ENCODE assay signal across 1 cellular context in genomic region chr6:25992413-25993037, GRCh38.
TF ChIP-seq lines count a peak whose summit lies in the region.

No MANE protein-coding gene starts in this region.

TF ChIP-seq in HepG2, 621 proteins besides CTCF, POLR2A, EP300 and RAD21 (continued from another document and continues in another):
- TF ChIP-seq ZNF446 (CRISPR knock-in tag; IDR thresholded peaks at IDR 0.05): no peak; the same call in 1 of the 2 replicates
- TF ChIP-seq ZBTB7A (CRISPR knock-in tag; IDR thresholded peaks at IDR 0.05): peak; percentile 94
- no peak; the same call in 1 of the 2 replicates for TF ChIP-seq NR2F2 (IDR thresholded peaks at IDR 0.05; ENCODE audit: borderline replicate concordance, low read depth)
- no peak for TF ChIP-seq ZNF562 (CRISPR knock-in tag; IDR thresholded peaks at IDR 0.05; ENCODE audit: borderline replicate concordance)
- peak; percentile 88; the same call in 1 of the 2 replicates for TF ChIP-seq ZNF598 (CRISPR knock-in tag; IDR thresholded peaks at IDR 0.05; ENCODE audit: borderline replicate concordance)
- peak; percentile 38; the same call in 1 of the 2 replicates for TF ChIP-seq RARA (CRISPR knock-in tag; IDR thresholded peaks at IDR 0.05)
- peak; percentile 61; the same call in 1 of the 2 replicates for TF ChIP-seq MIER3 (CRISPR knock-in tag; IDR thresholded peaks at IDR 0.05; ENCODE audit: borderline replicate concordance)
- peak; percentile 92 for TF ChIP-seq IKZF4 (CRISPR knock-in tag; IDR thresholded peaks at IDR 0.05; ENCODE audit: borderline replicate concordance, low read depth, not compliant biosample characterization)
- peak; percentile 56 for TF ChIP-seq SIX4 (CRISPR knock-in tag; IDR thresholded peaks at IDR 0.05)
- no peak for TF ChIP-seq NR3C1 (CRISPR knock-in tag; IDR thresholded peaks at IDR 0.05)
- peak; percentile 65 for TF ChIP-seq ETV5 (CRISPR knock-in tag; IDR thresholded peaks at IDR 0.05; ENCODE audit: borderline replicate concordance)
- TF ChIP-seq HOMEZ (CRISPR knock-in tag; IDR thresholded peaks at IDR 0.05; ENCODE audit: low read depth): peak; percentile 32; the same call in 1 of the 2 replicates
- no peak; the same call in 1 of the 2 replicates for TF ChIP-seq PRDM4 (CRISPR knock-in tag; IDR thresholded peaks at IDR 0.05; ENCODE audit: borderline replicate concordance)
- TF ChIP-seq ARNTL (CRISPR knock-in tag; IDR thresholded peaks at IDR 0.05): peak; percentile 82
- TF ChIP-seq ZNF780A (CRISPR knock-in tag; IDR thresholded peaks at IDR 0.05): 0 out of 2 replicates have a peak, but pooled peaks have one; percentile 8
- peak; percentile 42 for TF ChIP-seq ZBTB43 (CRISPR knock-in tag; conservative IDR thresholded peaks at IDR 0.05)
- TF ChIP-seq DNMT1 (CRISPR knock-in tag; IDR thresholded peaks at IDR 0.05): peak; percentile 69; the same call in 1 of the 2 replicates
- TF ChIP-seq NR2F6 (IDR thresholded peaks at IDR 0.05): no peak; the same call in 1 of the 2 replicates
- TF ChIP-seq NR2F6 (CRISPR knock-in tag; IDR thresholded peaks at IDR 0.05): peak; percentile 36; the same call in 1 of the 2 replicates
- TF ChIP-seq TFDP2 (CRISPR knock-in tag; IDR thresholded peaks at IDR 0.05): peak; percentile 88
- 0 out of 2 replicates have a peak, but pooled peaks have one; percentile 40 for TF ChIP-seq PCBP1 (IDR thresholded peaks at IDR 0.05; ENCODE audit: borderline replicate concordance, low read depth, low read length)
- TF ChIP-seq KAT8 (CRISPR knock-in tag; IDR thresholded peaks at IDR 0.05): peak; percentile 85
- 0 out of 2 replicates have a peak, but pooled peaks have one; percentile 44 for TF ChIP-seq SRF (IDR thresholded peaks at IDR 0.05; ENCODE audit: low read depth, low read length)
- no peak; the same call in 1 of the 2 replicates for TF ChIP-seq FLYWCH1 (CRISPR knock-in tag; IDR thresholded peaks at IDR 0.05)
- TF ChIP-seq RBM22 (optimal IDR thresholded peaks at IDR 0.05; ENCODE audit: low read length): no peak
- TF ChIP-seq ZFP1 (CRISPR knock-in tag; IDR thresholded peaks at IDR 0.05): peak; percentile 19; the same call in 1 of the 2 replicates
- TF ChIP-seq HHEX (CRISPR knock-in tag; IDR thresholded peaks at IDR 0.05): peak; percentile 24; the same call in 1 of the 2 replicates
- no peak for TF ChIP-seq SIN3B (IDR thresholded peaks at IDR 0.05; ENCODE audit: low read length)
- peak; percentile 74 for TF ChIP-seq IRF2 (CRISPR knock-in tag; IDR thresholded peaks at IDR 0.05)
- TF ChIP-seq ELF3 (CRISPR knock-in tag; IDR thresholded peaks at IDR 0.05): peak; percentile 59
- TF ChIP-seq SAFB2 (CRISPR knock-in tag; IDR thresholded peaks at IDR 0.05; ENCODE audit: borderline replicate concordance, low read depth): peak; percentile 96
- TF ChIP-seq BRF2 (CRISPR knock-in tag; IDR thresholded peaks at IDR 0.05): peak; percentile 97
- peak; percentile 51; the same call in 1 of the 2 replicates for TF ChIP-seq ZNF777 (CRISPR knock-in tag; IDR thresholded peaks at IDR 0.05)
- TF ChIP-seq ZNF160 (CRISPR knock-in tag; IDR thresholded peaks at IDR 0.05): peak; percentile 92
- TF ChIP-seq PLRG1 (conservative IDR thresholded peaks at IDR 0.05): no peak
- TF ChIP-seq ZNF451 (CRISPR knock-in tag; IDR thresholded peaks at IDR 0.05): peak; percentile 48; the same call in 1 of the 2 replicates
- peak; percentile 74 for TF ChIP-seq FOXA3 (CRISPR knock-in tag; IDR thresholded peaks at IDR 0.05)
- peak; percentile 30 for TF ChIP-seq AFF4 (CRISPR knock-in tag; IDR thresholded peaks at IDR 0.05)
- TF ChIP-seq ZNF296 (CRISPR knock-in tag; conservative IDR thresholded peaks at IDR 0.05): no peak
- TF ChIP-seq, protein P1, sequence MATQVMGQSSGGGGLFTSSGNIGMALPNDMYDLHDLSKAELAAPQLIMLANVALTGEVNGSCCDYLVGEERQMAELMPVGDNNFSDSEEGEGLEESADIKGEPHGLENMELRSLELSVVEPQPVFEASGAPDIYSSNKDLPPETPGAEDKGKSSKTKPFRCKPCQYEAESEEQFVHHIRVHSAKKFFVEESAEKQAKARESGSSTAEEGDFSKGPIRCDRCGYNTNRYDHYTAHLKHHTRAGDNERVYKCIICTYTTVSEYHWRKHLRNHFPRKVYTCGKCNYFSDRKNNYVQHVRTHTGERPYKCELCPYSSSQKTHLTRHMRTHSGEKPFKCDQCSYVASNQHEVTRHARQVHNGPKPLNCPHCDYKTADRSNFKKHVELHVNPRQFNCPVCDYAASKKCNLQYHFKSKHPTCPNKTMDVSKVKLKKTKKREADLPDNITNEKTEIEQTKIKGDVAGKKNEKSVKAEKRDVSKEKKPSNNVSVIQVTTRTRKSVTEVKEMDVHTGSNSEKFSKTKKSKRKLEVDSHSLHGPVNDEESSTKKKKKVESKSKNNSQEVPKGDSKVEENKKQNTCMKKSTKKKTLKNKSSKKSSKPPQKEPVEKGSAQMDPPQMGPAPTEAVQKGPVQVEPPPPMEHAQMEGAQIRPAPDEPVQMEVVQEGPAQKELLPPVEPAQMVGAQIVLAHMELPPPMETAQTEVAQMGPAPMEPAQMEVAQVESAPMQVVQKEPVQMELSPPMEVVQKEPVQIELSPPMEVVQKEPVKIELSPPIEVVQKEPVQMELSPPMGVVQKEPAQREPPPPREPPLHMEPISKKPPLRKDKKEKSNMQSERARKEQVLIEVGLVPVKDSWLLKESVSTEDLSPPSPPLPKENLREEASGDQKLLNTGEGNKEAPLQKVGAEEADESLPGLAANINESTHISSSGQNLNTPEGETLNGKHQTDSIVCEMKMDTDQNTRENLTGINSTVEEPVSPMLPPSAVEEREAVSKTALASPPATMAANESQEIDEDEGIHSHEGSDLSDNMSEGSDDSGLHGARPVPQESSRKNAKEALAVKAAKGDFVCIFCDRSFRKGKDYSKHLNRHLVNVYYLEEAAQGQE (IDR thresholded peaks at IDR 0.05; ENCODE audit: borderline replicate concordance in 1 of 2, low read depth in 1 of 2, low read length in 2 of 2): peak in 1 of 2 experiments; percentile 80; a peak in 1 of 4 replicates
- TF ChIP-seq, protein P2, sequence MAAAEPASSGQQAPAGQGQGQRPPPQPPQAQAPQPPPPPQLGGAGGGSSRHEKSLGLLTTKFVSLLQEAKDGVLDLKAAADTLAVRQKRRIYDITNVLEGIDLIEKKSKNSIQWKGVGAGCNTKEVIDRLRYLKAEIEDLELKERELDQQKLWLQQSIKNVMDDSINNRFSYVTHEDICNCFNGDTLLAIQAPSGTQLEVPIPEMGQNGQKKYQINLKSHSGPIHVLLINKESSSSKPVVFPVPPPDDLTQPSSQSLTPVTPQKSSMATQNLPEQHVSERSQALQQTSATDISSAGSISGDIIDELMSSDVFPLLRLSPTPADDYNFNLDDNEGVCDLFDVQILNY (CRISPR knock-in tag; conservative IDR thresholded peaks at IDR 0.05): no peak; the same call in 1 of the 2 replicates
- TF ChIP-seq ZNF383 (CRISPR knock-in tag; IDR thresholded peaks at IDR 0.05; ENCODE audit: borderline replicate concordance): peak; percentile 79; the same call in 1 of the 2 replicates
- TF ChIP-seq ZKSCAN1 (IDR thresholded peaks at IDR 0.05; ENCODE audit: low read length): peak; percentile 65
- peak; percentile 14; the same call in 1 of the 2 replicates for TF ChIP-seq ATF7-NPFF (CRISPR knock-in tag; IDR thresholded peaks at IDR 0.05; ENCODE audit: low read depth)
- peak; percentile 56; the same call in 1 of the 2 replicates for TF ChIP-seq ZBTB20 (CRISPR knock-in tag; IDR thresholded peaks at IDR 0.05; ENCODE audit: borderline replicate concordance, low read depth)
- TF ChIP-seq NFIB (CRISPR knock-in tag; IDR thresholded peaks at IDR 0.05; ENCODE audit: borderline replicate concordance): no peak
- TF ChIP-seq ZNF460 (CRISPR knock-in tag; IDR thresholded peaks at IDR 0.05; ENCODE audit: borderline replicate concordance): no peak
- 0 out of 2 replicates have a peak, but pooled peaks have one; percentile 33 for TF ChIP-seq ATF1 (CRISPR knock-in tag; IDR thresholded peaks at IDR 0.05)
